Comparison of ENCODE assay signal across 12 cellular contexts in genomic region chr11:111923951-111924350, GRCh38. TPM values are rescaled to one million over a fixed set of nuclear protein-coding genes. Genes with fewer than 3 reads are reported as not detected.
DNase-seq lines count a peak whose midpoint lies in the region; ATAC-seq and TF ChIP-seq lines count a peak whose summit lies in the region.
"Had no signal": no experiment of that assay in that cellular context is flagged by ENCODE, and none has a peak within 500 bp of the region (broad histone marks: within the 10 kb centered on the region; RNA-seq: fewer than 3 reads in every experiment).

No MANE protein-coding gene starts in this region.

- H3K9me3 ChIP-seq in SK-N-SH: no peaks in the 10 kb centered on the region
- H3K9me3 ChIP-seq in endodermal cell (ENCODE audit: control insufficient read depth, low read length): no peaks in the 10 kb centered on the region
- H3K9me3 ChIP-seq in neuronal stem cell (replicated peaks in 1 of 2; ENCODE audit: control insufficient read depth in 2 of 2, insufficient read depth in 1 of 2, low read depth in 1 of 2, low read length in 2 of 2): no peaks in the 10 kb centered on the region
- H3K9me3 ChIP-seq in CD8-positive, alpha-beta T cell (ENCODE audit: low read length): no peaks in the 10 kb centered on the region

- TF ChIP-seq RAD21 in SK-N-SH (IDR thresholded peaks at IDR 0.05; ENCODE audit: low read length): no peak

- H3K4me1 ChIP-seq in SK-N-SH (ENCODE audit: control insufficient read depth in 1 of 2, insufficient read depth in 2 of 2, low read depth in 1 of 2, low read length in 1 of 2) (peaks cover 7 to 31% of the 10 kb centered on the region in 2 experiments), endodermal cell (ENCODE audit: control insufficient read depth, insufficient read depth, low read length) (no peaks in the 10 kb centered on the region), neuronal stem cell (ENCODE audit: control insufficient read depth in 2 of 2, insufficient read depth in 1 of 2, low read depth in 1 of 2, low read length in 2 of 2) (peaks cover 10 to 12% of the 10 kb centered on the region in 2 donors)
- peaks cover 14% of the 10 kb centered on the region for H3K4me1 ChIP-seq in CD8-positive, alpha-beta T cell (ENCODE audit: insufficient read depth, low read length)

- H3K14ac ChIP-seq in neuronal stem cell (ENCODE audit: low read length): no peak overlapping the region

- peaks cover 21% of the 10 kb centered on the region for H3F3A ChIP-seq in SK-N-SH (replicated peaks; ENCODE audit: insufficient read depth)

- ATAC-seq in SK-N-SH treated with all-trans-retinoic acid at 6 μM for 48 hours (no peak), sciatic nerve (no peak)
- ATAC-seq in CD8-positive, alpha-beta T cell: no peak
- ATAC-seq: activated CD4-positive, CD25-positive, alpha-beta regulatory T cell treated with anti-CD3 and anti-CD28 coated beads, Interleukin-2, amount 50 U/mL, for 24 hours had no signal

- no peaks in the 10 kb centered on the region for H3K36me3 Mint-ChIP-seq in endodermal cell (ENCODE audit: low read depth)
- no peaks in the 10 kb centered on the region for H3K36me3 Mint-ChIP-seq in type B pancreatic cell
- no peaks in the 10 kb centered on the region for H3K36me3 Mint-ChIP-seq in CD8-positive, alpha-beta T cell

- POLR2A ChIA-PET in SK-N-SH (lab: Yijun Ruan, JAX): no interaction called here
- POLR2A ChIA-PET in CD8-positive, alpha-beta T cell (lab: Charles Lee): no interaction called here

- no peaks in the 10 kb centered on the region for H3K79me2 ChIP-seq in SK-N-SH (ENCODE audit: insufficient read depth)

- no peaks in the 10 kb centered on the region for H3K79me1 ChIP-seq in neuronal stem cell (ENCODE audit: low read depth, low read length)

- H2AFZ ChIP-seq in SK-N-SH (ENCODE audit: low read depth): peak overlapping the region; percentile 68
- peak overlapping the region; percentile 89 for H2AFZ ChIP-seq in neuronal stem cell (ENCODE audit: low read length)

- no peak overlapping the region for H3K4me3 ChIP-seq in SK-N-SH (ENCODE audit: low read depth in 2 of 2, low read length in 1 of 2)
- H3K4me3 ChIP-seq in endodermal cell (ENCODE audit: low read length): no peak overlapping the region
- H3K4me3 ChIP-seq in neuronal stem cell (ENCODE audit: low read length in 2 of 2): no peak overlapping the region
- no peak overlapping the region for H3K4me3 ChIP-seq in CD8-positive, alpha-beta T cell (ENCODE audit: low read depth, low read length)

- H3K27ac Mint-ChIP-seq in endodermal cell (peak overlapping the region; percentile 83), type B pancreatic cell (peak overlapping the region; percentile 79)
- H3K27ac Mint-ChIP-seq in CD8-positive, alpha-beta T cell: no peak overlapping the region

- no peak overlapping the region for H2BK12ac ChIP-seq in neuronal stem cell (ENCODE audit: low read length)

- H3K27ac ChIP-seq in SK-N-SH (ENCODE audit: low read depth in 2 of 2, low read length in 1 of 2) (peak overlapping the region in 1 of 2 experiments; percentile 66; a peak in 2 of 4 replicates), endodermal cell (ENCODE audit: low read depth, low read length) (no peak overlapping the region), neuronal stem cell (replicated peaks; ENCODE audit: low read length) (no peak overlapping the region)
- no peak overlapping the region for H3K27ac ChIP-seq in CD8-positive, alpha-beta T cell (ENCODE audit: low read depth, low read length)

- 0 out of 2 replicates have a peak overlapping the region, but pooled peaks have one; percentile 30 for H3K9ac ChIP-seq in SK-N-SH
- no peak overlapping the region for H3K9ac ChIP-seq in endodermal cell (ENCODE audit: extremely low read depth, low read length, poor library complexity, severe bottlenecking)
- H3K9ac ChIP-seq in neuronal stem cell (ENCODE audit: low read depth, low read length, poor library complexity): no peak overlapping the region

- TF ChIP-seq CTCF in SK-N-SH (IDR thresholded peaks at IDR 0.05): no peak
- TF ChIP-seq CTCF in endodermal cell (conservative IDR thresholded peaks at IDR 0.05): no peak
- TF ChIP-seq CTCF in type B pancreatic cell (conservative IDR thresholded peaks at IDR 0.05): no peak
- no peak for TF ChIP-seq CTCF in CD8-positive, alpha-beta T cell (IDR thresholded peaks at IDR 0.05)

- H3K23ac ChIP-seq in neuronal stem cell (ENCODE audit: low read depth, low read length, poor library complexity): no peak overlapping the region

- CTCF ChIA-PET in SK-N-SH (lab: Yijun Ruan, JAX): interaction anchor here (0.5 to 1.3 kb wide), 2 partner anchors 63 to 251 kb away, joined by 3 read pairs; partner anchors contain the start of gene BCO2
- CTCF ChIA-PET in CD8-positive, alpha-beta T cell (lab: Charles Lee): no interaction called here

- no peak overlapping the region for H3K4me2 ChIP-seq in SK-N-SH
- no peak overlapping the region for H3K4me2 ChIP-seq in neuronal stem cell (ENCODE audit: insufficient read depth, low read length, poor library complexity, severe bottlenecking)

- no peak overlapping the region for H2BK120ac ChIP-seq in neuronal stem cell (ENCODE audit: low read depth, low read length)

- H3K27me3 Mint-ChIP-seq in endodermal cell (ENCODE audit: insufficient read depth) (no peaks in the 10 kb centered on the region), type B pancreatic cell (no peaks in the 10 kb centered on the region)
- H3K27me3 Mint-ChIP-seq in CD8-positive, alpha-beta T cell (ENCODE audit: low read depth): peaks cover 6% of the 10 kb centered on the region

- no peak overlapping the region for H4K91ac ChIP-seq in neuronal stem cell (ENCODE audit: low read depth, low read length, poor library complexity)

- H3K4me1 Mint-ChIP-seq in endodermal cell (peaks cover 39% of the 10 kb centered on the region), type B pancreatic cell (ENCODE audit: unreplicated experiment) (peaks cover 40% of the 10 kb centered on the region)
- H3K4me1 Mint-ChIP-seq in CD8-positive, alpha-beta T cell (ENCODE audit: low read depth): peaks cover 15% of the 10 kb centered on the region

- no peak overlapping the region for H3K18ac ChIP-seq in neuronal stem cell (ENCODE audit: low read length)

- H3K4me3 Mint-ChIP-seq in endodermal cell: no peak overlapping the region
- peak overlapping the region; percentile 35 for H3K4me3 Mint-ChIP-seq in type B pancreatic cell
- H3K4me3 Mint-ChIP-seq in CD8-positive, alpha-beta T cell: no peak overlapping the region

- TF ChIP-seq EP300 in SK-N-SH (IDR thresholded peaks at IDR 0.05; ENCODE audit: borderline replicate concordance in 1 of 2, low read depth in 1 of 2, low read length in 1 of 2): no peak

- no peaks in the 10 kb centered on the region for H4K20me1 ChIP-seq in SK-N-SH (ENCODE audit: insufficient read depth)

- no peaks in the 10 kb centered on the region for H3K27me3 ChIP-seq in SK-N-SH (ENCODE audit: insufficient read depth)
- no peaks in the 10 kb centered on the region for H3K27me3 ChIP-seq in endodermal cell (ENCODE audit: control insufficient read depth, insufficient read depth, low read length, poor library complexity, severe bottlenecking)
- H3K27me3 ChIP-seq in neuronal stem cell (ENCODE audit: control insufficient read depth in 3 of 3, insufficient read depth in 3 of 3, low read depth in 1 of 3, low read length in 3 of 3): no peaks in the 10 kb centered on the region
- no peaks in the 10 kb centered on the region for H3K27me3 ChIP-seq in CD8-positive, alpha-beta T cell (ENCODE audit: insufficient read depth, low read length)

- H3K36me3 ChIP-seq in SK-N-SH (replicated peaks in 1 of 2; ENCODE audit: control insufficient read depth in 1 of 2, insufficient read depth in 2 of 2, low read length in 1 of 2) (no peaks in the 10 kb centered on the region), endodermal cell (ENCODE audit: control insufficient read depth, insufficient read depth, low read length) (no peaks in the 10 kb centered on the region), neuronal stem cell (replicated peaks in 1 of 2; ENCODE audit: control insufficient read depth in 2 of 2, insufficient read depth in 2 of 2, low read length in 2 of 2) (no peaks in the 10 kb centered on the region)
- no peaks in the 10 kb centered on the region for H3K36me3 ChIP-seq in CD8-positive, alpha-beta T cell (ENCODE audit: insufficient read depth, low read length)

- H4K8ac ChIP-seq in neuronal stem cell (ENCODE audit: low read depth, low read length): no peak overlapping the region

- DNase-seq in SK-N-SH: no peak
- peak; percentile 38 for DNase-seq in endodermal cell
- no peak for DNase-seq in neuronal stem cell (ENCODE audit: low spot score)
- no peak for DNase-seq in type B pancreatic cell (ENCODE audit: extremely low spot score, unreplicated experiment)
- no peak for DNase-seq in CD8-positive, alpha-beta T cell
- no peak for DNase-seq in sciatic nerve (ENCODE audit: low spot score)
- DNase-seq in HPDE6-E6E7 (ENCODE audit: extremely low spot score): no peak
- DNase-seq: effector memory CD4-positive, alpha-beta T cell had no signal

- H2BK5ac ChIP-seq in neuronal stem cell (ENCODE audit: low read length): no peak overlapping the region

- H2AK5ac ChIP-seq in neuronal stem cell (ENCODE audit: low read depth, low read length): no peak overlapping the region

- intact Hi-C loops in CD8-positive, alpha-beta T cell (cut with DNase I, micrococcal nuclease): loop anchor here (10.0 kb wide), 2 partner anchors 1391 to 1951 kb away; partner anchors contain the start of genes TTC12 (in 1 of the 2) and USP28 (in 1 of the 2)
- intact Hi-C loops in sciatic nerve (cut with DNase I): no loop called here

- no peak overlapping the region for H3K4ac ChIP-seq in neuronal stem cell (ENCODE audit: low read length)

- no peak overlapping the region for H2BK15ac ChIP-seq in neuronal stem cell (ENCODE audit: low read length)

- H3K9me3 Mint-ChIP-seq in endodermal cell: no peaks in the 10 kb centered on the region
- no peaks in the 10 kb centered on the region for H3K9me3 Mint-ChIP-seq in type B pancreatic cell
- H3K9me3 Mint-ChIP-seq in CD8-positive, alpha-beta T cell: no peaks in the 10 kb centered on the region

- no peaks in the 10 kb centered on the region for H3K9me2 ChIP-seq in SK-N-SH

RNA-seq across cellular contexts. Expression of gene C11orf52, which starts 5.2 kb away (rescaled TPM):
- not detected in 2 replicates for polyA plus RNA-seq in SK-N-SH (2012; rRNA removed)
- not detected in 2 replicates for polyA plus RNA-seq in SK-N-SH (2012; cell fraction: cytosol; rRNA removed)
- polyA plus RNA-seq in SK-N-SH (2012; cell fraction: nucleus; rRNA removed): not detected in 2 replicates
- total RNA-seq in endodermal cell (1 to 10 TPM; 2.6 to 3.8 TPM), type B pancreatic cell (ENCODE audit: low replicate concordance) (1.8 and 7.6 TPM in 2 replicates), sciatic nerve (not detected)
- 0.28 TPM for polyA plus RNA-seq in endodermal cell (2013, experiment 1 of 2)
- polyA plus RNA-seq in endodermal cell (2013, experiment 2 of 2): 0.66 TPM
- 0.14 TPM for polyA plus RNA-seq in neuronal stem cell (2013, experiment 1 of 2)
- polyA plus RNA-seq in neuronal stem cell (2013, experiment 2 of 2): 0.17 TPM
- not detected for total RNA-seq in CD8-positive, alpha-beta T cell
- total RNA-seq: A172, Daoy had no signal

RNA-seq across cellular contexts. Expression of gene HSPB2, which starts 11.4 kb away (rescaled TPM):
- not detected in 2 replicates for polyA plus RNA-seq in SK-N-SH (2012; rRNA removed)
- 0.03 TPM in 1 of 2 replicates, not detected in the other for polyA plus RNA-seq in SK-N-SH (2012; cell fraction: cytosol; rRNA removed)
- polyA plus RNA-seq in SK-N-SH (2012; cell fraction: nucleus; rRNA removed): 0.13 TPM in 1 of 2 replicates, not detected in the other
- total RNA-seq in endodermal cell (under 1 TPM; 0.20 to 0.33 TPM), type B pancreatic cell (ENCODE audit: low replicate concordance) (not detected in 2 replicates), sciatic nerve (14.4 TPM)
- 0.57 TPM for polyA plus RNA-seq in endodermal cell (2013, experiment 1 of 2)
- not detected for polyA plus RNA-seq in endodermal cell (2013, experiment 2 of 2)
- polyA plus RNA-seq in neuronal stem cell (2013, experiment 1 of 2): 0.14 TPM
- 0.21 TPM for polyA plus RNA-seq in neuronal stem cell (2013, experiment 2 of 2)
- not detected for total RNA-seq in CD8-positive, alpha-beta T cell
- total RNA-seq: A172, Daoy had no signal

RNA-seq across cellular contexts. Expression of gene CRYAB, which starts 12.4 kb away (rescaled TPM):
- polyA plus RNA-seq in SK-N-SH (2012; rRNA removed): 0.92 and 1.5 TPM in 2 replicates
- polyA plus RNA-seq in SK-N-SH (2012; cell fraction: cytosol; rRNA removed): 0.67 and 1.2 TPM in 2 replicates
- polyA plus RNA-seq in SK-N-SH (2012; cell fraction: nucleus; rRNA removed): 0.29 and 1.8 TPM in 2 replicates
- total RNA-seq in endodermal cell: 1 to 10 TPM in 1 of 2 donors, under 1 TPM in 1; 0.84 to 4.4 TPM
- 1.4 TPM for polyA plus RNA-seq in endodermal cell (2013, experiment 1 of 2)
- polyA plus RNA-seq in endodermal cell (2013, experiment 2 of 2): 1.3 TPM
- 2.4 TPM for polyA plus RNA-seq in neuronal stem cell (2013, experiment 1 of 2)
- polyA plus RNA-seq in neuronal stem cell (2013, experiment 2 of 2): 2.2 TPM
- total RNA-seq in type B pancreatic cell (ENCODE audit: low replicate concordance): 0.48 TPM in 1 of 2 replicates, not detected in the other
- total RNA-seq in CD8-positive, alpha-beta T cell: not detected
- total RNA-seq in sciatic nerve: 1,238 TPM
- total RNA-seq: A172, Daoy had no signal

RNA-seq across cellular contexts. Expression of gene DIXDC1, which starts 13.2 kb away (rescaled TPM):
- polyA plus RNA-seq in SK-N-SH (2012; rRNA removed): 5.3 and 6.8 TPM in 2 replicates
- polyA plus RNA-seq in SK-N-SH (2012; cell fraction: cytosol; rRNA removed): 6.3 and 6.9 TPM in 2 replicates
- 5.9 and 9.3 TPM in 2 replicates for polyA plus RNA-seq in SK-N-SH (2012; cell fraction: nucleus; rRNA removed)
- total RNA-seq in endodermal cell (10 to 100 TPM; 12.0 to 14.5 TPM), type B pancreatic cell (ENCODE audit: low replicate concordance) (4.8 and 22.0 TPM in 2 replicates), sciatic nerve (45.2 TPM)
- 19.3 TPM for polyA plus RNA-seq in endodermal cell (2013, experiment 1 of 2)
- 18.9 TPM for polyA plus RNA-seq in endodermal cell (2013, experiment 2 of 2)
- 16.8 TPM for polyA plus RNA-seq in neuronal stem cell (2013, experiment 1 of 2)
- polyA plus RNA-seq in neuronal stem cell (2013, experiment 2 of 2): 17.4 TPM
- total RNA-seq in CD8-positive, alpha-beta T cell: under 1 TPM; 0.22 to 0.39 TPM

RNA-seq across cellular contexts. Expression of gene CFAP68, which starts 44.6 kb away (rescaled TPM):
- polyA plus RNA-seq in SK-N-SH (2012; rRNA removed): 36.7 and 61.2 TPM in 2 replicates
- 46.8 and 79.7 TPM in 2 replicates for polyA plus RNA-seq in SK-N-SH (2012; cell fraction: cytosol; rRNA removed)
- polyA plus RNA-seq in SK-N-SH (2012; cell fraction: nucleus; rRNA removed): 18.1 and 22.1 TPM in 2 replicates
- total RNA-seq in endodermal cell (10 to 100 TPM; 11.6 to 12.7 TPM), type B pancreatic cell (ENCODE audit: low replicate concordance) (24.0 and 29.5 TPM in 2 replicates), sciatic nerve (18.8 TPM)
- 38.3 TPM for polyA plus RNA-seq in endodermal cell (2013, experiment 1 of 2)
- polyA plus RNA-seq in endodermal cell (2013, experiment 2 of 2): 30.1 TPM
- 56.0 TPM for polyA plus RNA-seq in neuronal stem cell (2013, experiment 1 of 2)
- 51.1 TPM for polyA plus RNA-seq in neuronal stem cell (2013, experiment 2 of 2)
- total RNA-seq in CD8-positive, alpha-beta T cell: 10 to 100 TPM; 21.7 to 22.7 TPM

Comparison
In these comparisons a context has a peak if more than half of its experiments do, and no peak if none do; other contexts are left out.
1. RNA of gene HSPB2, which starts 11.4 kb away (total RNA-seq): 14.4 TPM in sciatic nerve (single experiment); 0.20 to 0.33 TPM in endodermal cell, not detected in type B pancreatic cell and not detected in CD8-positive, alpha-beta T cell; every median in the first group is over 10 times any median in the second.
2. RNA of gene CRYAB, which starts 12.4 kb away (total RNA-seq): 1,238 TPM in sciatic nerve (single experiment); 0.84 to 4.4 TPM in endodermal cell, 0.48 TPM in type B pancreatic cell and not detected in CD8-positive, alpha-beta T cell; every median in the first group is over 100 times any median in the second.